Comparison of ENCODE assay signal across 9 cellular contexts in the genomic region with DNA sequence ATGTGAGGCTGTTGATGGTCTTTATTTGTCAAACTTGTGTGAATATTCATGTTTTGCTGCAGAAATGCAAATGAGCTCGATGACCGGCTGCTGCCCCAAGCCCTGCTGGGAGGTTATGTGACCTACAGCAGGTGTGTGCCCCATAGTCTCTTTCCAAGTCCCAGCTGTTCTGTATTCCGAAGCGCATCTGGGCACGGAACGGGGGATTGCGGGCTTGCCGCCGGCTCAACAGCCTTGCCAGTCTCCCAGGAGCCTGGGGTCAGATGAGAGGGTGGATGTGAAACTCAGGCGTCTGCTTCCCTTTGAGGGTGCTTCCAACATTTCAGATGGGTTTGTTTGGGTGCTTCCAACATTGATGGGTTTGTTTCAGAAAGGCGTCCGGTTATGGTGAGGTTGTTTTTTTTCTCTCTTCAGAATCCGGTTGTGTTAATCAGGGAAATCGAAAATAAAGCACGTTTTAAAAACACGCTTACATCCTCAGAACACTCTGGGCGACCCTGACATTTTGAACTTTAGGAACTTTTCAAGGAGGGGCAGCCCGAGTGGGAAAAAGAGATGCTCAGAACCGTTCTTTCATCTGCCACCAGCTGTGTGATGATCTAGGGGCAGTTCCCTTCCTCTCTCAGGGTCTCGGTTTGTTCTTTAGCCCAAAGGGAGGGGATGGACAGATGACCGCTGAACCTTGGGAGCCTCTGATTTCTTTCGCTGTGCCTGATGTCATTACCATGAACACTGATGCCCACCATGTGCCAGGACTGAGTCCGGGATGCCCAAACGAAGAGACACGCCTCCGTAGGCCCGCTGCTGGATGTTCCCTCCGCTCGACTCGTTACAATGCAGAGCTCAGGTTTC. TPM values are rescaled to one million over a fixed set of nuclear protein-coding genes. Genes with fewer than 3 reads are reported as not detected.
DNase-seq lines count a peak whose midpoint lies in the region; ATAC-seq and TF ChIP-seq lines count a peak whose summit lies in the region.
"Had no signal": no experiment of that assay in that cellular context is flagged by ENCODE, and none has a peak within 500 bp of the region (broad histone marks: within the 10 kb centered on the region; RNA-seq: fewer than 3 reads in every experiment).

No MANE protein-coding gene starts in this region.

- H2AFZ ChIP-seq in OCI-LY3 (ENCODE audit: low read depth, low read length): peak overlapping the region; percentile 90

- H3K27me3 ChIP-seq in OCI-LY3 (ENCODE audit: low read depth, low read length) (peaks cover 12% of the 10 kb centered on the region), prostate gland (replicated peaks; ENCODE audit: insufficient read depth) (peaks cover 4% of the 10 kb centered on the region)

- no peak for ATAC-seq in effector memory CD8-positive, alpha-beta T cell (replicated peaks)
- ATAC-seq in HG02763 (IDR thresholded peaks at IDR 0.05; ENCODE audit: unreplicated experiment): no peak
- no peak for ATAC-seq in GM21528 (IDR thresholded peaks at IDR 0.05; ENCODE audit: low FRiP score, unreplicated experiment)

- no peak for TF ChIP-seq CTCF in GM12864 (IDR thresholded peaks at IDR 0.05; ENCODE audit: low read depth, low read length, missing control alignments)
- no peak for TF ChIP-seq CTCF in OCI-LY3 (IDR thresholded peaks at IDR 0.05; ENCODE audit: low read depth, low read length)
- no peak for TF ChIP-seq CTCF in prostate gland (IDR thresholded peaks at IDR 0.05)

- H3K36me3 ChIP-seq in OCI-LY3 (replicated peaks; ENCODE audit: low read depth, low read length) (no peaks in the 10 kb centered on the region), prostate gland (no peaks in the 10 kb centered on the region)

- H3K27ac ChIP-seq in OCI-LY3 (ENCODE audit: low read length) (no peak overlapping the region), prostate gland (no peak overlapping the region)
- H3K27ac ChIP-seq: epithelial cell of prostate had no signal

- peak overlapping the region; percentile 90 for H3K4me3 Mint-ChIP-seq in effector memory CD8-positive, alpha-beta T cell

- H3K27me3 Mint-ChIP-seq in effector memory CD8-positive, alpha-beta T cell: no peaks in the 10 kb centered on the region

- peaks cover 30% of the 10 kb centered on the region for H3K36me3 Mint-ChIP-seq in effector memory CD8-positive, alpha-beta T cell (ENCODE audit: insufficient read depth)

- H3K9me3 ChIP-seq in OCI-LY3 (ENCODE audit: insufficient read depth, low read length) (no peaks in the 10 kb centered on the region), prostate gland (no peaks in the 10 kb centered on the region)

- H3K4me1 Mint-ChIP-seq in effector memory CD8-positive, alpha-beta T cell (ENCODE audit: low read depth in 2 of 2): peaks cover 24 to 30% of the 10 kb centered on the region in 2 donors

- H3K4me1 ChIP-seq in OCI-LY3 (ENCODE audit: low read length) (peaks cover 19% of the 10 kb centered on the region), prostate gland (replicated peaks) (peaks cover 17% of the 10 kb centered on the region)

- intact Hi-C loops in prostate gland (cut with DNase I): no loop called here

- peak overlapping the region in 1 of 2 donors; percentile 72 for H3K27ac Mint-ChIP-seq in effector memory CD8-positive, alpha-beta T cell

- 6% methylated on average over 30 of the region's 30 CpGs for WGBS in prostate gland

- peak overlapping the region; percentile 97 for H3K4me2 ChIP-seq in OCI-LY3 (ENCODE audit: low read length)

- peak overlapping the region; percentile 60; the same call in 1 of the 2 replicates for H3K9ac ChIP-seq in OCI-LY3 (ENCODE audit: low read length)

- no peaks in the 10 kb centered on the region for H3K9me3 Mint-ChIP-seq in effector memory CD8-positive, alpha-beta T cell

- H4K20me1 ChIP-seq in OCI-LY3 (ENCODE audit: insufficient read depth, low read length): no peaks in the 10 kb centered on the region

- H3K4me3 ChIP-seq in GM12864 (ENCODE audit: low read depth, low read length) (peak overlapping the region; percentile 1), OCI-LY3 (ENCODE audit: low read length) (peak overlapping the region; percentile 80), prostate gland (peak overlapping the region; percentile 1 to 8)

- DNase-seq in GM12864 (ENCODE audit: low read depth) (no peak), prostate gland (ENCODE audit: low spot score) (no peak), AG08395 (ENCODE audit: low spot score) (no peak)
- DNase-seq in effector memory CD8-positive, alpha-beta T cell: no peak
- DNase-seq in stimulated activated CD4-positive, alpha-beta T cell treated with anti-CD3 and anti-CD28 coated beads, Interleukin-4, amount 100 ng/mL, for 1 hour: no peak

- TF ChIP-seq POLR2A in prostate gland (IDR thresholded peaks at IDR 0.05): no peak

- no peaks in the 10 kb centered on the region for H3K79me2 ChIP-seq in OCI-LY3 (ENCODE audit: low read length)

RNA-seq across cellular contexts. Expression of a gene that starts 47.8 kb away (rescaled TPM):
- 10 to 100 TPM; 51.0 to 57.4 TPM for total RNA-seq in prostate gland

Comparison
In these comparisons a context has a peak if more than half of its experiments do, and no peak if none do; other contexts are left out.
1. H3K4me3 ChIP-seq: peak in every context shown above with its lines; median percentile 80 in OCI-LY3; 4 in prostate gland; 1 in GM12864.